Comparison of ENCODE assay signal across 17 cellular contexts in the genomic region with DNA sequence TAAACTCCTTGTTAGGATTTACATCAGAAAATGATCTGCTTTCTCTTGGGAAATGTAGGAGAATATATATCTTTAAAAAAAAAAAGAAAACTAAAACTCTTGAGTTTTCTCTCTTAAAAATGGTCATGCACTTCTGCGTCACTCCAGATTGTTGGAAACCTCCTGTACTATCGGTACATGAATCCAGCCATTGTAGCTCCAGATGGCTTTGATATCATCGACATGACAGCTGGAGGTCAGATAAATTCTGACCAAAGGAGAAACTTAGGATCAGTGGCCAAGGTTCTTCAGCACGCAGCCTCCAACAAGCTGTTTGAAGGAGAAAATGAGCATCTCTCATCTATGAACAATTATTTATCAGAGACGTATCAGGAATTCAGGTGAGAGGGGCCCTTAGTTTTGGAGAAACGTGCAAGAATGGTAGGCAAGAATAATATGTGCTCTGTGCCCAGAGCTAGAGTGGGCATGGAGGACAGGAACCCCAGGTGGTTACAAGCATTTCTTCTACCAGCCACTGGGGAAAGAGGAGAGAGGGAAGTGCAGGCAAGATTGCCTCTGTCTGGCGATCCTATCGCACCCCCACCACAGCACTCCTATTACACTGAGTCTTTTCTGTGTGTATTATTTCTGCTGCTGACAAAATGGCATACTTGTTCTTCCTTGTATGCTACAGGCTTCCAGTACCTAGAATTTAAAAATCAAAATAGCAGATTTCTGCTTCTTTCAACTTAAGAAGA. TPM values are rescaled to one million over a fixed set of nuclear protein-coding genes. Genes with fewer than 3 reads are reported as not detected.
"Had no signal": no experiment of that assay in that cellular context is flagged by ENCODE, and none has a peak within 500 bp of the region (broad histone marks: within the 10 kb centered on the region; RNA-seq: fewer than 3 reads in every experiment).

No MANE protein-coding gene starts in this region.

- H3K9me3 Mint-ChIP-seq: activated CD4-positive, alpha-beta T cell treated with anti-CD3 and anti-CD28 coated beads, Interleukin-2, amount 10 ng/mL, durations not matched to agents 24 days and 14 days; activated naive CD4-positive, alpha-beta T cell treated with anti-CD3 and anti-CD28 coated beads for 36 hours; activated T-helper 17 cell treated with anti-CD3 and anti-CD28 coated beads, Interleukin-2, amount 50 U/mL, for 72 hours; stimulated activated naive CD8-positive, alpha-beta T cell treated with anti-CD3 and anti-CD28 coated beads, Interleukin-15, Interleukin-2, amounts not matched to agents 100 ng/mL and 50 ng/mL, for 24 hours had no signal

- ATAC-seq: activated T-helper 17 cell treated with anti-CD3 and anti-CD28 coated beads, Interleukin-2, amount 50 U/mL, for 72 hours; body of pancreas; esophagus mucosa had no signal

- H3K4me1 ChIP-seq: body of pancreas, upper lobe of left lung had no signal

- DNase-seq: activated CD4-positive, alpha-beta T cell treated with anti-CD3 and anti-CD28 coated beads, Interleukin-2, amount 10 ng/mL, durations not matched to agents 24 days and 14 days; activated naive CD4-positive, alpha-beta T cell treated with anti-CD3 and anti-CD28 coated beads for 36 hours; activated T-cell treated with anti-CD3 and anti-CD28 coated beads for 4 hours; body of pancreas; cerebellar nuclear complex; dermis blood vessel endothelial cell; islet precursor cell; stimulated activated CD4-positive, alpha-beta T cell treated with anti-CD3 and anti-CD28 coated beads, Interleukin-2, amount 100 ng/mL, for 48 hours; T-helper 9 cell; upper lobe of left lung had no signal

- H3K4me3 Mint-ChIP-seq: activated CD4-positive, alpha-beta T cell treated with anti-CD3 and anti-CD28 coated beads, Interleukin-2, amount 10 ng/mL, durations not matched to agents 24 days and 14 days; activated naive CD4-positive, alpha-beta T cell treated with anti-CD3 and anti-CD28 coated beads for 36 hours; activated T-helper 17 cell treated with anti-CD3 and anti-CD28 coated beads, Interleukin-2, amount 50 U/mL, for 72 hours; stimulated activated naive CD8-positive, alpha-beta T cell treated with anti-CD3 and anti-CD28 coated beads, Interleukin-15, Interleukin-2, amounts not matched to agents 100 ng/mL and 50 ng/mL, for 24 hours had no signal

- H3K9me3 ChIP-seq: adrenal gland, body of pancreas, upper lobe of left lung had no signal

- H3K27ac Mint-ChIP-seq: activated CD4-positive, alpha-beta T cell treated with anti-CD3 and anti-CD28 coated beads, Interleukin-2, amount 10 ng/mL, durations not matched to agents 24 days and 14 days; activated naive CD4-positive, alpha-beta T cell treated with anti-CD3 and anti-CD28 coated beads for 36 hours; activated T-helper 17 cell treated with anti-CD3 and anti-CD28 coated beads, Interleukin-2, amount 50 U/mL, for 72 hours; stimulated activated naive CD8-positive, alpha-beta T cell treated with anti-CD3 and anti-CD28 coated beads, Interleukin-15, Interleukin-2, amounts not matched to agents 100 ng/mL and 50 ng/mL, for 24 hours had no signal

- H3K27ac ChIP-seq: upper lobe of left lung had no signal

- H3K4me1 Mint-ChIP-seq: activated CD4-positive, alpha-beta T cell treated with anti-CD3 and anti-CD28 coated beads, Interleukin-2, amount 10 ng/mL, durations not matched to agents 24 days and 14 days; activated T-helper 17 cell treated with anti-CD3 and anti-CD28 coated beads, Interleukin-2, amount 50 U/mL, for 72 hours had no signal

- H3K27me3 Mint-ChIP-seq: activated CD4-positive, alpha-beta T cell treated with anti-CD3 and anti-CD28 coated beads, Interleukin-2, amount 10 ng/mL, durations not matched to agents 24 days and 14 days; activated T-helper 17 cell treated with anti-CD3 and anti-CD28 coated beads, Interleukin-2, amount 50 U/mL, for 72 hours; stimulated activated naive CD8-positive, alpha-beta T cell treated with anti-CD3 and anti-CD28 coated beads, Interleukin-15, Interleukin-2, amounts not matched to agents 100 ng/mL and 50 ng/mL, for 24 hours had no signal

- H3K36me3 ChIP-seq: adrenal gland had no signal

- FAIRE-seq: endometrium had no signal

- H3K4me3 ChIP-seq: adrenal gland, body of pancreas, upper lobe of left lung had no signal

- H3K27me3 ChIP-seq: adrenal gland, body of pancreas, upper lobe of left lung had no signal

RNA-seq across cellular contexts. Expression of gene F2RL2, which starts 51.3 kb away (rescaled TPM):
- total RNA-seq: activated CD4-positive, alpha-beta T cell treated with anti-CD3 and anti-CD28 coated beads, Interleukin-2, amount 10 ng/mL, durations not matched to agents 24 days and 14 days; activated CD8-positive, alpha-beta memory T cell treated with anti-CD3 and anti-CD28 coated beads for 36 hours; activated naive CD4-positive, alpha-beta T cell treated with anti-CD3 and anti-CD28 coated beads for 36 hours had no signal
- polyA plus RNA-seq: neural cell had no signal
